6 cellular contexts compared by ENCODE assay signal in genomic region chr4:145248971-145249370, GRCh38.
"Had no signal": no experiment of that assay in that cellular context is flagged by ENCODE, and none has a peak within 500 bp of the region (broad histone marks: within the 10 kb centered on the region; RNA-seq: fewer than 3 reads in every experiment).

No MANE protein-coding gene starts in this region.

- H3K4me3 ChIP-seq: K562 had no signal

- FAIRE-seq: HTR-8/SVneo, K562 had no signal

- DNase-seq: GOT3, H9, HCEC 1CT, IMR-90 had no signal
